2 cellular contexts compared by ENCODE assay signal in the genomic region with DNA sequence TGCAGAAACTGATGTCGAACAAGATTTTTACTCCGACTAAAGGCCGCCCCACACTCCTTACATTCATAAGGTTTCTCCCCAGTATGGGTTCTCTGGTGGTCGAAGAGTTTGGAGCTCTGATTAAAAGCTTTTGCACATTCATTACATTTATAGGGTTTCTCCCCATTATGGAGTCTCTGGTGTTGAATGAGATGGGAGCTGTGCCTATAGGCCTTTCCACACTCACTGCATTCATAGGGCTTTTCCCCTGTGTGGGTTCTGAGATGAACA. TPM values are rescaled to one million over a fixed set of nuclear protein-coding genes. Genes with fewer than 3 reads are reported as not detected.
"Had no signal": no experiment of that assay in that cellular context is flagged by ENCODE, and none has a peak within 500 bp of the region (broad histone marks: within the 10 kb centered on the region; RNA-seq: fewer than 3 reads in every experiment).

No MANE protein-coding gene starts in this region.

RNA-seq across cellular contexts. Expression of gene ZKSCAN7, which starts 55.2 kb away (rescaled TPM):
- total RNA-seq: MCF 10A, PC-3 had no signal
